In genomic region chr16:31080035-31080629, GRCh38 we compare ENCODE assay signal across 20 cellular contexts. TPM values are rescaled to one million over a fixed set of nuclear protein-coding genes. Genes with fewer than 3 reads are reported as not detected.
DNase-seq lines count a peak whose midpoint lies in the region; ATAC-seq, FAIRE-seq and TF ChIP-seq lines count a peak whose summit lies in the region.
"Had no signal": no experiment of that assay in that cellular context is flagged by ENCODE, and none has a peak within 500 bp of the region (broad histone marks: within the 10 kb centered on the region; RNA-seq: fewer than 3 reads in every experiment).

No MANE protein-coding gene starts in this region.

- H3K27me3 Mint-ChIP-seq in GM23338 (ENCODE audit: insufficient read depth, low read depth, poor library complexity) (peaks cover 8% of the 10 kb centered on the region), memory B cell (no peaks in the 10 kb centered on the region)

- H3K27ac Mint-ChIP-seq in GM23338 (no peak overlapping the region), memory B cell (peak overlapping the region; percentile 47)
- peak overlapping the region; percentile 67 for H3K27ac Mint-ChIP-seq in stimulated activated effector memory CD8-positive, alpha-beta T cell treated with anti-CD3 and anti-CD28 coated beads, Interleukin-12 subunit alpha, Interleukin-12 subunit beta, amount 100 ng/mL, for 72 hours

- H3K4me2 ChIP-seq in GM23338 (no peak overlapping the region), K562 (ENCODE audit: insufficient read depth, low read length) (no peak overlapping the region)

- ATAC-seq in GM23338 (no peak), K562 (no peak), memory B cell (ENCODE audit: low read depth) (no peak)
- ATAC-seq in stimulated activated effector memory CD8-positive, alpha-beta T cell treated with anti-CD3 and anti-CD28 coated beads, Interleukin-12 subunit alpha, Interleukin-12 subunit beta, amount 100 ng/mL, for 72 hours, result no peak
- ATAC-seq: Right ventricle myocardium inferior had no signal

- DNase-seq in GM23338 (ENCODE audit: low spot score) (peak; percentile 18), K562 (ENCODE audit: extremely low read depth in 1 of 4, low spot score in 3 of 4) (no peak), memory B cell (ENCODE audit: low spot score in 2 of 2) (no peak), NCI-H1105 treated with DMSO at 0.1 percent for 48 hours (lab: John Stamatoyannopoulos, UW) (no peak), urothelium cell line (ENCODE audit: low spot score) (no peak), activated gamma-delta T cell (lab: John Stamatoyannopoulos, UW) (no peak)
- no peak for DNase-seq in stimulated activated effector memory CD8-positive, alpha-beta T cell treated with anti-CD3 and anti-CD28 coated beads, Interleukin-12 subunit alpha, Interleukin-12 subunit beta, amount 100 ng/mL, for 72 hours (ENCODE audit: low spot score in 2 of 2)
- DNase-seq: BE2C, EL, GF-D8, KBM-7, NCI-H1105, NCI-H1694, NCI-H2081, NCI-H2171 treated with DMSO at 0.1 percent for 48 hours, NCI-H446, NCI-H526 had no signal

- H3K27ac ChIP-seq in GM23338 (ENCODE audit: low read depth), result no peak overlapping the region
- H3K27ac ChIP-seq in K562 (ENCODE audit: extremely low read depth, low read depth, low read length), result no peak overlapping the region
- H3K27ac ChIP-seq: Peyer's patch had no signal

- H3K79me2 ChIP-seq in GM23338 (replicated peaks; ENCODE audit: insufficient read depth) (peaks cover 17% of the 10 kb centered on the region), K562 (ENCODE audit: control insufficient read depth, insufficient read depth, low read length) (peaks cover 29% of the 10 kb centered on the region)

- H3K9me3 Mint-ChIP-seq in GM23338, result no peaks in the 10 kb centered on the region
- no peaks in the 10 kb centered on the region for H3K9me3 Mint-ChIP-seq in memory B cell
- no peaks in the 10 kb centered on the region for H3K9me3 Mint-ChIP-seq in stimulated activated effector memory CD8-positive, alpha-beta T cell treated with anti-CD3 and anti-CD28 coated beads, Interleukin-12 subunit alpha, Interleukin-12 subunit beta, amount 100 ng/mL, for 72 hours

- WGBS in K562 (ENCODE audit: insufficient coverage, low coverage, missing lambda C conversion rate), result 90% methylated on average over 21 of the region's 40 CpGs

- no peak for TF ChIP-seq POLR2A in K562 (conservative IDR thresholded peaks at IDR 0.05)

- H3F3A ChIP-seq in GM23338 (replicated peaks; ENCODE audit: low read depth), result no peaks in the 10 kb centered on the region

- intact Hi-C loops in K562 (cut with micrococcal nuclease), result no loop called here

- H3K9me3 ChIP-seq in K562 (replicated peaks; ENCODE audit: control insufficient read depth, insufficient read depth, low read depth, low read length), result no peaks in the 10 kb centered on the region
- H3K9me3 ChIP-seq: BE2C, Peyer's patch had no signal

- CTCF ChIA-PET in K562 (lab: Yijun Ruan, JAX; ENCODE audit: low intra/inter-chr PET ratio), result no interaction called here

- H3K36me3 ChIP-seq in GM23338 (ENCODE audit: insufficient read depth), result peaks cover 7% of the 10 kb centered on the region; the same call in 1 of the 2 replicates
- H3K36me3 ChIP-seq in K562 (ENCODE audit: control insufficient read depth, insufficient read depth, low read length), result peaks cover 80% of the 10 kb centered on the region

- H3K9me1 ChIP-seq in K562 (ENCODE audit: control insufficient read depth, insufficient read depth, low read length), result no peaks in the 10 kb centered on the region

- H3K4me1 Mint-ChIP-seq in GM23338 (peaks cover under 1% of the 10 kb centered on the region; the same call in 1 of the 3 replicates), memory B cell (peaks cover 18% of the 10 kb centered on the region)
- peaks cover 53% of the 10 kb centered on the region for H3K4me1 Mint-ChIP-seq in stimulated activated effector memory CD8-positive, alpha-beta T cell treated with anti-CD3 and anti-CD28 coated beads, Interleukin-12 subunit alpha, Interleukin-12 subunit beta, amount 100 ng/mL, for 72 hours

- POLR2A ChIA-PET in K562 (lab: Yijun Ruan, JAX), result interaction anchor here (1.1 to 1.8 kb wide), 2 partner anchors 8 to 100 kb away, joined by 5 to 6 read pairs; partner anchors contain the start of gene FUS

- no peak overlapping the region; a peak in 1 of 4 replicates for H3K9ac ChIP-seq in K562 (ENCODE audit: insufficient read depth in 1 of 2, low read depth in 2 of 2, low read length in 2 of 2)

- no TSS peak for BruUV-seq in K562 (replicated peaks; lab: Mats Ljungman, UMichigan)

- H3K4me1 ChIP-seq in GM23338 (ENCODE audit: insufficient read depth), result peaks cover under 1% of the 10 kb centered on the region; the same call in 1 of the 2 replicates
- peaks cover 4 to 81% of the 10 kb centered on the region in 2 experiments; a peak in 3 of 5 replicates for H3K4me1 ChIP-seq in K562 (replicated peaks in 1 of 2; ENCODE audit: control insufficient read depth in 2 of 2, insufficient read depth in 2 of 2, low read length in 2 of 2)
- H3K4me1 ChIP-seq: BE2C had no signal

- H4K20me1 ChIP-seq in GM23338 (replicated peaks; ENCODE audit: insufficient read depth), result no peaks in the 10 kb centered on the region; the same call in 1 of the 2 replicates
- H4K20me1 ChIP-seq in K562 (replicated peaks; ENCODE audit: control insufficient read depth, insufficient read depth, low read length), result peaks cover 5% of the 10 kb centered on the region; the same call in 1 of the 2 replicates

- TF ChIP-seq RAD21 in K562 (CRISPR knock-in tag; conservative IDR thresholded peaks at IDR 0.05 in 1 of 2, IDR thresholded peaks at IDR 0.05 in 1 of 2), result no peak

- no peak overlapping the region for H3K4me3 ChIP-seq in GM23338
- no peak overlapping the region for H3K4me3 ChIP-seq in K562
- H3K4me3 ChIP-seq: Peyer's patch had no signal

- H3K27me3 ChIP-seq in GM23338 (ENCODE audit: insufficient read depth), result no peaks in the 10 kb centered on the region
- H3K27me3 ChIP-seq in K562 (ENCODE audit: control insufficient read depth in 2 of 2, insufficient read depth in 2 of 2, low read length in 2 of 2), result no peaks in the 10 kb centered on the region
- H3K27me3 ChIP-seq: BE2C, Peyer's patch had no signal

- in situ Hi-C loops in K562 (cut with MboI), result no loop called here

- FAIRE-seq in K562 (lab: Jason Lieb, UNC) (no peak), urothelium cell line (lab: Jason Lieb, UNC) (no peak)
- FAIRE-seq: GM19239 had no signal

- no peak overlapping the region for H3K4me3 Mint-ChIP-seq in GM23338
- no peak overlapping the region for H3K4me3 Mint-ChIP-seq in memory B cell
- no peak overlapping the region for H3K4me3 Mint-ChIP-seq in stimulated activated effector memory CD8-positive, alpha-beta T cell treated with anti-CD3 and anti-CD28 coated beads, Interleukin-12 subunit alpha, Interleukin-12 subunit beta, amount 100 ng/mL, for 72 hours

- 0 out of 4 replicates have a peak, but pooled peaks of 1 of the 2 experiments have one; percentile 1 for TF ChIP-seq CTCF in GM23338 (conservative IDR thresholded peaks at IDR 0.05; ENCODE audit: low read depth in 2 of 2)
- TF ChIP-seq CTCF in K562 (IDR thresholded peaks at IDR 0.05 in 2 of 3, conservative IDR thresholded peaks at IDR 0.05 in 1 of 3; ENCODE audit: insufficient read depth in 2 of 3, low read depth in 1 of 3, low read length in 3 of 3), result peak in 1 of 3 experiments; percentile 37; a peak in 1 of 6 replicates

- no peaks in the 10 kb centered on the region for H3K9me2 ChIP-seq in GM23338 (ENCODE audit: insufficient read depth)

- no peak for TF ChIP-seq EP300 in K562 (IDR thresholded peaks at IDR 0.05; ENCODE audit: low read length)

- H2AFZ ChIP-seq in GM23338 (no peak overlapping the region), K562 (ENCODE audit: low read depth, low read length) (no peak overlapping the region)

- H3K36me3 Mint-ChIP-seq in GM23338 (ENCODE audit: low read depth), result peaks cover 56% of the 10 kb centered on the region
- peaks cover 18% of the 10 kb centered on the region for H3K36me3 Mint-ChIP-seq in memory B cell
- peaks cover 71% of the 10 kb centered on the region for H3K36me3 Mint-ChIP-seq in stimulated activated effector memory CD8-positive, alpha-beta T cell treated with anti-CD3 and anti-CD28 coated beads, Interleukin-12 subunit alpha, Interleukin-12 subunit beta, amount 100 ng/mL, for 72 hours

RNA-seq across cellular contexts. Expression of gene ZNF646, which starts 5.9 kb away (rescaled TPM):
- total RNA-seq in GM23338 (2014; rRNA removed; shearing (Covaris generic)), result 19.3 and 29.3 TPM in 2 replicates
- polyA plus RNA-seq in GM23338 (2016; fragmentation: Nextera tagmentation; extraction: Ambion mirVana) (5.3 and 6.3 TPM in 2 replicates), K562 (2011; rRNA removed) (3.4 and 4.8 TPM in 2 replicates), K562 (2014; fragmentation: Illumina TruSeq; extraction: Trizol) (8.0 and 11.1 TPM in 2 replicates), K562 (2014; fragmentation: Nextera tagmentation; extraction: Ambion mirVana) (under 1 TPM; 0.08 to 0.10 TPM), K562 (2014; rRNA removed) (9.9 and 10.4 TPM in 2 replicates)
- total RNA-seq in K562 (2011; cell fraction: chromatin; rRNA removed; ENCODE audit: low replicate concordance), result 12.6 and 34.4 TPM in 2 replicates
- total RNA-seq in K562 (2011; cell fraction: nucleolus; rRNA removed), result 23.8 and 35.7 TPM in 2 replicates
- 21.6 and 22.9 TPM in 2 replicates for total RNA-seq in K562 (2011; cell fraction: nucleoplasm; rRNA removed)
- total RNA-seq in K562 (2014; rRNA removed) (17.3 and 20.7 TPM in 2 replicates), K562 (2014; rRNA removed; fragmentation: Illumina TruSeq; extraction: Trizol) (3.8 and 4.3 TPM in 2 replicates), K562 (2015; rRNA removed; fragmentation: Illumina TruSeq; extraction: Trizol) (10.6 and 10.7 TPM in 2 replicates), K562 (2021) (16.1 and 20.6 TPM in 2 replicates)
- 4.3 and 7.8 TPM in 2 replicates for polyA plus RNA-seq in K562 (2011; cell fraction: cytosol; rRNA removed)
- polyA plus RNA-seq in K562 (2011; cell fraction: nucleus; rRNA removed), result 11.0 and 21.5 TPM in 2 replicates
- polyA plus RNA-seq in K562 (2012), result 8.4 and 10.0 TPM in 2 replicates
- polyA minus RNA-seq in K562 (2011; rRNA and poly(A)+ RNA removed), result 5.2 and 7.5 TPM in 2 replicates
- 8.0 and 10.5 TPM in 2 replicates for polyA minus RNA-seq in K562 (2011; cell fraction: cytosol; rRNA and poly(A)+ RNA removed)
- 24.8 and 25.0 TPM in 2 replicates for polyA minus RNA-seq in K562 (2011; cell fraction: nucleus; rRNA and poly(A)+ RNA removed)

RNA-seq across cellular contexts. Expression of gene ZNF668, which starts 6.1 kb away (rescaled TPM):
- total RNA-seq in GM23338 (2014; rRNA removed; shearing (Covaris generic)), result 13.1 and 20.6 TPM in 2 replicates
- 6.2 and 6.5 TPM in 2 replicates for polyA plus RNA-seq in GM23338 (2016; fragmentation: Nextera tagmentation; extraction: Ambion mirVana)
- total RNA-seq in K562 (2011; cell fraction: chromatin; rRNA removed; ENCODE audit: low replicate concordance), result 5.0 and 15.9 TPM in 2 replicates
- 15.7 and 17.7 TPM in 2 replicates for total RNA-seq in K562 (2011; cell fraction: nucleolus; rRNA removed)
- 7.7 and 10.0 TPM in 2 replicates for total RNA-seq in K562 (2011; cell fraction: nucleoplasm; rRNA removed)
- total RNA-seq in K562 (2014; rRNA removed), result 8.1 and 11.4 TPM in 2 replicates
- 0.83 and 1.6 TPM in 2 replicates for total RNA-seq in K562 (2014; rRNA removed; fragmentation: Illumina TruSeq; extraction: Trizol)
- 4.4 and 5.2 TPM in 2 replicates for total RNA-seq in K562 (2015; rRNA removed; fragmentation: Illumina TruSeq; extraction: Trizol)
- 13.5 and 15.3 TPM in 2 replicates for total RNA-seq in K562 (2021)
- polyA plus RNA-seq in K562 (2011; rRNA removed), result 3.0 and 4.7 TPM in 2 replicates
- polyA plus RNA-seq in K562 (2011; cell fraction: cytosol; rRNA removed), result 5.7 and 17.3 TPM in 2 replicates
- polyA plus RNA-seq in K562 (2011; cell fraction: nucleus; rRNA removed), result 5.7 and 10.3 TPM in 2 replicates
- polyA plus RNA-seq in K562 (2012), result 6.9 and 8.6 TPM in 2 replicates
- polyA plus RNA-seq in K562 (2014; fragmentation: Illumina TruSeq; extraction: Trizol), result 3.1 and 3.3 TPM in 2 replicates
- under 1 TPM in 1 of 2 experiments, not detected in 1; 0.04 TPM for polyA plus RNA-seq in K562 (2014; fragmentation: Nextera tagmentation; extraction: Ambion mirVana)
- polyA plus RNA-seq in K562 (2014; rRNA removed), result 7.9 and 10.1 TPM in 2 replicates
- 2.5 and 3.0 TPM in 2 replicates for polyA minus RNA-seq in K562 (2011; rRNA and poly(A)+ RNA removed)
- 6.7 and 10.6 TPM in 2 replicates for polyA minus RNA-seq in K562 (2011; cell fraction: cytosol; rRNA and poly(A)+ RNA removed)
- polyA minus RNA-seq in K562 (2011; cell fraction: nucleus; rRNA and poly(A)+ RNA removed), result 4.4 and 4.7 TPM in 2 replicates

RNA-seq across cellular contexts. Expression of gene PRSS53, which starts 8.6 kb away (rescaled TPM):
- 1.6 and 2.7 TPM in 2 replicates for total RNA-seq in GM23338 (2014; rRNA removed; shearing (Covaris generic))
- polyA plus RNA-seq in GM23338 (2016; fragmentation: Nextera tagmentation; extraction: Ambion mirVana), result 0.16 and 0.36 TPM in 2 replicates
- 11.2 and 29.6 TPM in 2 replicates for total RNA-seq in K562 (2011; cell fraction: chromatin; rRNA removed; ENCODE audit: low replicate concordance)
- total RNA-seq in K562 (2011; cell fraction: nucleolus; rRNA removed), result 16.2 and 17.5 TPM in 2 replicates
- total RNA-seq in K562 (2011; cell fraction: nucleoplasm; rRNA removed), result 15.5 and 16.0 TPM in 2 replicates
- total RNA-seq in K562 (2014; rRNA removed), result 0.78 and 1.1 TPM in 2 replicates
- total RNA-seq in K562 (2014; rRNA removed; fragmentation: Illumina TruSeq; extraction: Trizol), result 0.16 and 0.40 TPM in 2 replicates
- total RNA-seq in K562 (2015; rRNA removed; fragmentation: Illumina TruSeq; extraction: Trizol), result 0.43 and 0.57 TPM in 2 replicates
- total RNA-seq in K562 (2021), result 0.85 and 1.3 TPM in 2 replicates
- polyA plus RNA-seq in K562 (2011; rRNA removed), result 0.78 and 1.9 TPM in 2 replicates
- 0.51 and 1.0 TPM in 2 replicates for polyA plus RNA-seq in K562 (2011; cell fraction: cytosol; rRNA removed)
- polyA plus RNA-seq in K562 (2011; cell fraction: nucleus; rRNA removed), result 23.4 and 25.9 TPM in 2 replicates
- 1.2 and 4.1 TPM in 2 replicates for polyA plus RNA-seq in K562 (2012)
- 0.45 and 0.69 TPM in 2 replicates for polyA plus RNA-seq in K562 (2014; fragmentation: Illumina TruSeq; extraction: Trizol)
- not detected for polyA plus RNA-seq in K562 (2014; fragmentation: Nextera tagmentation; extraction: Ambion mirVana)
- 1.7 and 1.9 TPM in 2 replicates for polyA plus RNA-seq in K562 (2014; rRNA removed)
- 0.63 and 0.78 TPM in 2 replicates for polyA minus RNA-seq in K562 (2011; rRNA and poly(A)+ RNA removed)
- polyA minus RNA-seq in K562 (2011; cell fraction: cytosol; rRNA and poly(A)+ RNA removed), result 0.27 and 0.29 TPM in 2 replicates
- polyA minus RNA-seq in K562 (2011; cell fraction: nucleus; rRNA and poly(A)+ RNA removed), result 4.4 and 6.1 TPM in 2 replicates

RNA-seq across cellular contexts. Expression of gene VKORC1, which starts 14.5 kb away (rescaled TPM):
- total RNA-seq in GM23338 (2014; rRNA removed; shearing (Covaris generic)), result 100 and 106 TPM in 2 replicates
- 89.6 and 96.5 TPM in 2 replicates for polyA plus RNA-seq in GM23338 (2016; fragmentation: Nextera tagmentation; extraction: Ambion mirVana)
- 51.0 and 124 TPM in 2 replicates for total RNA-seq in K562 (2011; cell fraction: chromatin; rRNA removed; ENCODE audit: low replicate concordance)
- total RNA-seq in K562 (2011; cell fraction: nucleolus; rRNA removed), result 125 and 158 TPM in 2 replicates
- total RNA-seq in K562 (2011; cell fraction: nucleoplasm; rRNA removed), result 125 and 133 TPM in 2 replicates
- total RNA-seq in K562 (2014; rRNA removed), result 68.1 and 83.3 TPM in 2 replicates
- total RNA-seq in K562 (2014; rRNA removed; fragmentation: Illumina TruSeq; extraction: Trizol), result 28.8 and 32.1 TPM in 2 replicates
- 36.1 and 37.2 TPM in 2 replicates for total RNA-seq in K562 (2015; rRNA removed; fragmentation: Illumina TruSeq; extraction: Trizol)
- 62.1 and 66.1 TPM in 2 replicates for total RNA-seq in K562 (2021)
- 119 and 164 TPM in 2 replicates for polyA plus RNA-seq in K562 (2011; rRNA removed)
- polyA plus RNA-seq in K562 (2011; cell fraction: cytosol; rRNA removed), result 399 and 484 TPM in 2 replicates
- polyA plus RNA-seq in K562 (2011; cell fraction: nucleus; rRNA removed), result 102 and 144 TPM in 2 replicates
- 97.9 and 107 TPM in 2 replicates for polyA plus RNA-seq in K562 (2012)
- 70.3 and 79.1 TPM in 2 replicates for polyA plus RNA-seq in K562 (2014; fragmentation: Illumina TruSeq; extraction: Trizol)
- 10 to 100 TPM; 30.0 to 47.3 TPM for polyA plus RNA-seq in K562 (2014; fragmentation: Nextera tagmentation; extraction: Ambion mirVana)
- 112 and 121 TPM in 2 replicates for polyA plus RNA-seq in K562 (2014; rRNA removed)
- 83.5 and 88.3 TPM in 2 replicates for polyA minus RNA-seq in K562 (2011; rRNA and poly(A)+ RNA removed)
- polyA minus RNA-seq in K562 (2011; cell fraction: cytosol; rRNA and poly(A)+ RNA removed), result 42.0 and 44.3 TPM in 2 replicates
- 18.0 and 29.5 TPM in 2 replicates for polyA minus RNA-seq in K562 (2011; cell fraction: nucleus; rRNA and poly(A)+ RNA removed)

RNA-seq across cellular contexts. Expression of gene BCKDK, which starts 28.1 kb away (rescaled TPM):
- total RNA-seq in GM23338 (2014; rRNA removed; shearing (Covaris generic)), result 58.9 and 71.2 TPM in 2 replicates
- polyA plus RNA-seq in GM23338 (2016; fragmentation: Nextera tagmentation; extraction: Ambion mirVana) (35.9 and 36.1 TPM in 2 replicates), K562 (2011; rRNA removed) (13.1 and 23.5 TPM in 2 replicates), K562 (2014; fragmentation: Illumina TruSeq; extraction: Trizol) (22.4 and 29.2 TPM in 2 replicates), K562 (2014; fragmentation: Nextera tagmentation; extraction: Ambion mirVana) (1 to 10 TPM in 1 of 2 experiments, under 1 TPM in 1; 0.58 to 1.5 TPM), K562 (2014; rRNA removed) (25.1 and 27.1 TPM in 2 replicates)
- 17.8 and 57.4 TPM in 2 replicates for total RNA-seq in K562 (2011; cell fraction: chromatin; rRNA removed; ENCODE audit: low replicate concordance)
- total RNA-seq in K562 (2011; cell fraction: nucleolus; rRNA removed), result 36.7 and 44.2 TPM in 2 replicates
- 21.8 and 24.5 TPM in 2 replicates for total RNA-seq in K562 (2011; cell fraction: nucleoplasm; rRNA removed)
- total RNA-seq in K562 (2014; rRNA removed) (29.1 and 36.4 TPM in 2 replicates), K562 (2014; rRNA removed; fragmentation: Illumina TruSeq; extraction: Trizol) (6.0 and 9.0 TPM in 2 replicates), K562 (2015; rRNA removed; fragmentation: Illumina TruSeq; extraction: Trizol) (10.8 and 11.7 TPM in 2 replicates), K562 (2021) (33.1 and 34.8 TPM in 2 replicates)
- polyA plus RNA-seq in K562 (2011; cell fraction: cytosol; rRNA removed), result 16.2 and 36.5 TPM in 2 replicates
- 62.9 and 85.4 TPM in 2 replicates for polyA plus RNA-seq in K562 (2011; cell fraction: nucleus; rRNA removed)
- polyA plus RNA-seq in K562 (2012), result 24.6 and 34.3 TPM in 2 replicates
- polyA minus RNA-seq in K562 (2011; rRNA and poly(A)+ RNA removed), result 9.3 and 10.0 TPM in 2 replicates
- 16.1 and 18.6 TPM in 2 replicates for polyA minus RNA-seq in K562 (2011; cell fraction: cytosol; rRNA and poly(A)+ RNA removed)
- 29.1 and 36.5 TPM in 2 replicates for polyA minus RNA-seq in K562 (2011; cell fraction: nucleus; rRNA and poly(A)+ RNA removed)
